Comparison of ENCODE assay signal across 23 cellular contexts in the genomic region with DNA sequence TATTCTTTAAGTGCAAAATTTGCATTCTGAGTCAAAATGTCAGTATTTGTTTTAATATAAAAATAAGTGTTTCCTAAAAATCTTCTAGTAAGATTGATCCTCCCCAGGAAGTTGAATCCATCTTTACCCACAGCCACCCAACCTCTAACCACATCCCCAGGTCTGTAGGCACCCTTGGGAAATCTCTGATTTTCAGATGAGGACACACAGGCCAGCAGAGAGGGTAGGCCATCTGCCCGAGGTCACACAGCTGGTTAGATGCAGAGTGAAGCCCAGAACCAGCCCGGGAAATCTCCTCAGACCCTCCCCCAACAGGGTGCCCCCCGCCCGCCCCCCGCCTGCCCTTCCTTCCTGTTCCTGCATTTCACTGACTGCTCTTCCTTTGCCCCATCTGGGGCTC.
DNase-seq lines count a peak whose midpoint lies in the region; ATAC-seq and TF ChIP-seq lines count a peak whose summit lies in the region.
"Had no signal": no experiment of that assay in that cellular context is flagged by ENCODE, and none has a peak within 500 bp of the region (broad histone marks: within the 10 kb centered on the region; RNA-seq: fewer than 3 reads in every experiment).

No MANE protein-coding gene starts in this region.

- no peak overlapping the region for H4K5ac ChIP-seq in H9 (ENCODE audit: insufficient read length, low read depth, low read length)

- H2BK20ac ChIP-seq in H9 (ENCODE audit: low read depth, low read length, poor library complexity, severe bottlenecking): no peak overlapping the region

- no peak overlapping the region for H3K27ac Mint-ChIP-seq in activated naive CD4-positive, alpha-beta T cell treated with anti-CD3 and anti-CD28 coated beads, Interleukin-2, amount 10 ng/mL, durations not matched to agents 7 days and 5 days
- peak overlapping the region in 1 of 2 donors; percentile 20 for H3K27ac Mint-ChIP-seq in activated naive CD4-positive, alpha-beta T cell treated with anti-CD3 and anti-CD28 coated beads, Interleukin-2, amount 50 U/mL, for 72 hours
- no peak overlapping the region for H3K27ac Mint-ChIP-seq in H9
- H3K27ac Mint-ChIP-seq: CD8-positive, alpha-beta T cell; dendritic cell treated with granulocyte-macrophage colony-stimulating factor and Interleukin-4, amounts not matched to agents 40 ng/mL and 50 ng/mL, for 4 days; memory B cell; neural progenitor cell had no signal

- H3K36me3 Mint-ChIP-seq in activated naive CD4-positive, alpha-beta T cell treated with anti-CD3 and anti-CD28 coated beads, Interleukin-2, amount 10 ng/mL, durations not matched to agents 7 days and 5 days: peaks cover 16% of the 10 kb centered on the region
- H3K36me3 Mint-ChIP-seq in activated naive CD4-positive, alpha-beta T cell treated with anti-CD3 and anti-CD28 coated beads, Interleukin-2, amount 50 U/mL, for 72 hours: peaks cover 0 to 7% of the 10 kb centered on the region in 2 donors
- peaks cover 0 to 9% (median 6%) of the 10 kb centered on the region in 3 experiments; a peak in 3 of 7 replicates for H3K36me3 Mint-ChIP-seq in H9 (ENCODE audit: insufficient read depth in 1 of 3, low read depth in 3 of 3)
- H3K36me3 Mint-ChIP-seq: CD8-positive, alpha-beta T cell; neural progenitor cell; type B pancreatic cell had no signal

- no peaks in the 10 kb centered on the region for H3K79me1 ChIP-seq in H9 (ENCODE audit: insufficient read depth, low read depth, low read length, poor library complexity, severe bottlenecking)

- no peak overlapping the region for H3T11ph ChIP-seq in H9 (ENCODE audit: low read length)

- CTCF ChIA-PET in activated naive CD4-positive, alpha-beta T cell treated with anti-CD3 and anti-CD28 coated beads, Interleukin-2, amount 10 ng/mL, durations not matched to agents 7 days and 5 days (lab: Charles Lee): no interaction called here

- no peak overlapping the region for H3K4me3 Mint-ChIP-seq in activated naive CD4-positive, alpha-beta T cell treated with anti-CD3 and anti-CD28 coated beads, Interleukin-2, amount 10 ng/mL, durations not matched to agents 7 days and 5 days
- no peak overlapping the region for H3K4me3 Mint-ChIP-seq in H9
- H3K4me3 Mint-ChIP-seq: CD8-positive, alpha-beta T cell; dendritic cell treated with granulocyte-macrophage colony-stimulating factor and Interleukin-4, amounts not matched to agents 40 ng/mL and 50 ng/mL, for 4 days; memory B cell; neural progenitor cell had no signal

- no peak overlapping the region for H3K14ac ChIP-seq in H9 (ENCODE audit: insufficient read depth, low read length)

- H3K4me1 ChIP-seq in H9 (ENCODE audit: insufficient read depth, low read length) (peaks cover 4% of the 10 kb centered on the region), BE2C (no peaks in the 10 kb centered on the region)

- no peak overlapping the region for H3K4me2 ChIP-seq in H9 (ENCODE audit: insufficient read depth, insufficient read length, low read length)
- H3K4me2 ChIP-seq: neural progenitor cell had no signal

- no peak overlapping the region for H4K91ac ChIP-seq in H9 (ENCODE audit: insufficient read length, low read depth, low read length)

- no peak overlapping the region for H3K9ac ChIP-seq in H9 (ENCODE audit: extremely low read depth, insufficient read length, low read length)
- H3K9ac ChIP-seq: neural progenitor cell had no signal

- H3K18ac ChIP-seq in H9 (ENCODE audit: insufficient read length, low read depth, low read length): no peak overlapping the region

- peak overlapping the region; percentile 99 for H3K27ac ChIP-seq in epithelial cell of prostate
- peak overlapping the region in 18 of 21 experiments; percentile 0 to 82 (median 60) for H3K27ac ChIP-seq in skin epidermis
- no peak overlapping the region for H3K27ac ChIP-seq in H9 (ENCODE audit: insufficient read length, low read depth, low read length)
- H3K27ac ChIP-seq: neural progenitor cell had no signal

- H3K4me3 ChIP-seq in NB4 (ENCODE audit: low read depth, low read length) (no peak overlapping the region), skin epidermis (no peak overlapping the region), BE2C (ENCODE audit: low read depth, low read length) (no peak overlapping the region)
- H3K4me3 ChIP-seq: neural progenitor cell, SJSA1 had no signal

- H3K79me2 ChIP-seq in H9 (ENCODE audit: insufficient read depth, low read length): no peaks in the 10 kb centered on the region

- peak; percentile 34 for DNase-seq in activated naive CD4-positive, alpha-beta T cell treated with anti-CD3 and anti-CD28 coated beads, Interleukin-2, amount 10 ng/mL, durations not matched to agents 7 days and 5 days
- DNase-seq in activated naive CD4-positive, alpha-beta T cell treated with anti-CD3 and anti-CD28 coated beads, Interleukin-2, amount 50 U/mL, for 72 hours (ENCODE audit: low spot score in 2 of 2): no peak
- DNase-seq in NB4 (ENCODE audit: low read depth) (peak; percentile 4), epithelial cell of prostate (ENCODE audit: low read depth, low spot score) (no peak), H9 (no peak), CD1c-positive myeloid dendritic cell (ENCODE audit: extremely low spot score) (no peak), BE2C (no peak)
- DNase-seq: activated CD4-positive, CD25-positive, alpha-beta regulatory T cell treated with anti-CD3 and anti-CD28 coated beads, Interleukin-2, amount 50 U/mL, for 72 hours; activated CD8-positive, alpha-beta memory T cell treated with anti-CD3 and anti-CD28 coated beads, Interleukin-2, amount 50 U/mL, for 4 hours; activated gamma-delta T cell; CD8-positive, alpha-beta T cell; DMS79 treated with DMSO at 0.1 percent for 48 hours; erythroblast; head of caudate nucleus; NCI-H1930; stimulated activated naive CD4-positive, alpha-beta T cell treated with Interleukin-2 at 50 U/mL for 16 hours; T-helper 9 cell had no signal

- no peak for ATAC-seq in activated naive CD4-positive, alpha-beta T cell treated with anti-CD3 and anti-CD28 coated beads, Interleukin-2, amount 50 U/mL, for 72 hours
- ATAC-seq: CD8-positive, alpha-beta T cell had no signal

- no peaks in the 10 kb centered on the region for H3K36me3 ChIP-seq in BE2C
- H3K36me3 ChIP-seq: neural progenitor cell, SJSA1 had no signal

- H2BK12ac ChIP-seq in H9 (ENCODE audit: insufficient read length, low read depth, low read length): no peak overlapping the region

- H3K9me3 Mint-ChIP-seq in activated naive CD4-positive, alpha-beta T cell treated with anti-CD3 and anti-CD28 coated beads, Interleukin-2, amount 10 ng/mL, durations not matched to agents 7 days and 5 days: peaks cover 14% of the 10 kb centered on the region
- H3K9me3 Mint-ChIP-seq in activated naive CD4-positive, alpha-beta T cell treated with anti-CD3 and anti-CD28 coated beads, Interleukin-2, amount 50 U/mL, for 72 hours: peaks cover 0 to 5% of the 10 kb centered on the region in 2 donors
- H3K9me3 Mint-ChIP-seq in H9: peaks cover 7 to 14% of the 10 kb centered on the region in 2 experiments; a peak in 4 of 5 replicates
- H3K9me3 Mint-ChIP-seq: CD8-positive, alpha-beta T cell; dendritic cell treated with granulocyte-macrophage colony-stimulating factor and Interleukin-4, amounts not matched to agents 40 ng/mL and 50 ng/mL, for 4 days had no signal

- no peak overlapping the region for H4K8ac ChIP-seq in H9 (replicated peaks; ENCODE audit: insufficient read length, low read depth, low read length)

- TF ChIP-seq POLR2A in NB4 (IDR thresholded peaks at IDR 0.05; ENCODE audit: extremely low read depth, insufficient read length): no peak

- no peaks in the 10 kb centered on the region for H3K27me3 Mint-ChIP-seq in activated naive CD4-positive, alpha-beta T cell treated with anti-CD3 and anti-CD28 coated beads, Interleukin-2, amount 10 ng/mL, durations not matched to agents 7 days and 5 days
- no peaks in the 10 kb centered on the region for H3K27me3 Mint-ChIP-seq in H9 (ENCODE audit: low read depth)
- H3K27me3 Mint-ChIP-seq: type B pancreatic cell had no signal

- H3K9me3 ChIP-seq in H9 (ENCODE audit: control insufficient read depth, low read depth, low read length) (no peaks in the 10 kb centered on the region), BE2C (no peaks in the 10 kb centered on the region)
- H3K9me3 ChIP-seq: SJSA1 had no signal

- no peak overlapping the region for H2AK5ac ChIP-seq in H9 (ENCODE audit: insufficient read length, low read length)

- no peak overlapping the region for H2AFZ ChIP-seq in H9 (ENCODE audit: low read length)

- H4K20me1 ChIP-seq in H9 (ENCODE audit: control insufficient read depth, insufficient read depth, insufficient read length): no peaks in the 10 kb centered on the region

- no peak overlapping the region for H3K4ac ChIP-seq in H9 (ENCODE audit: low read depth, low read length)

- H3K27me3 ChIP-seq in H9 (ENCODE audit: insufficient read depth, low read length) (no peaks in the 10 kb centered on the region), BE2C (no peaks in the 10 kb centered on the region)
- H3K27me3 ChIP-seq: neural progenitor cell, SJSA1 had no signal

- TF ChIP-seq CTCF in NB4 (IDR thresholded peaks at IDR 0.05; ENCODE audit: low read depth, low read length) (no peak), H9 (conservative IDR thresholded peaks at IDR 0.05) (no peak), BE2C (IDR thresholded peaks at IDR 0.05; ENCODE audit: low read depth, low read length) (no peak)

- H2BK15ac ChIP-seq in H9 (ENCODE audit: low read depth, low read length): no peak overlapping the region

- H3K23ac ChIP-seq in H9 (ENCODE audit: insufficient read length, low read depth, low read length): no peak overlapping the region

- H2BK120ac ChIP-seq in H9 (ENCODE audit: low read depth, low read length, poor library complexity, severe bottlenecking): no peak overlapping the region

- no peaks in the 10 kb centered on the region for H3K23me2 ChIP-seq in H9 (ENCODE audit: insufficient read length, low read depth, low read length, poor library complexity, severe bottlenecking)

- H3K4me1 Mint-ChIP-seq in activated naive CD4-positive, alpha-beta T cell treated with anti-CD3 and anti-CD28 coated beads, Interleukin-2, amount 10 ng/mL, durations not matched to agents 7 days and 5 days: peaks cover 2% of the 10 kb centered on the region
- peaks cover 0 to 5% of the 10 kb centered on the region in 2 experiments; a peak in 2 of 4 replicates for H3K4me1 Mint-ChIP-seq in H9
- H3K4me1 Mint-ChIP-seq: memory B cell had no signal

- no CpG with 5 or more reads among the region's 5 CpGs for WGBS in H9 (ENCODE audit: extremely low coverage, insufficient read length, low lambda C conversion rate)

- no peak overlapping the region for H3K56ac ChIP-seq in H9 (ENCODE audit: insufficient read length, low read depth, low read length)

- H2BK5ac ChIP-seq in H9 (ENCODE audit: insufficient read length, low read length): no peak overlapping the region

Comparison
In these comparisons a context has a peak if more than half of its experiments do, and no peak if none do; other contexts are left out.
1. DNase-seq: peak in activated naive CD4-positive, alpha-beta T cell treated with anti-CD3 and anti-CD28 coated beads, Interleukin-2, amount 10 ng/mL, durations not matched to agents 7 days and 5 days (single experiment) and NB4 (single experiment); none in activated naive CD4-positive, alpha-beta T cell treated with anti-CD3 and anti-CD28 coated beads, Interleukin-2, amount 50 U/mL, for 72 hours (0 of 2), epithelial cell of prostate (single experiment), H9 (single experiment), CD1c-positive myeloid dendritic cell (single experiment) and BE2C (single experiment).